8 cellular contexts compared by ENCODE assay signal in genomic region chr19:2270572-2271515, GRCh38. TPM values are rescaled to one million over a fixed set of nuclear protein-coding genes. Genes with fewer than 3 reads are reported as not detected.
DNase-seq lines count a peak whose midpoint lies in the region; ATAC-seq, FAIRE-seq and TF ChIP-seq lines count a peak whose summit lies in the region.

No MANE protein-coding gene starts in this region.

- peak; percentile 98 for DNase-seq in NOMO-1 treated with DMSO at 0.1 percent for 48 hours (lab: John Stamatoyannopoulos, UW; ENCODE audit: unreplicated experiment)
- DNase-seq in activated CD8-positive, alpha-beta memory T cell treated with anti-CD3 and anti-CD28 coated beads, Interleukin-2, amount 50 U/mL, for 24 hours (ENCODE audit: extremely low read depth) = peak; percentile 43
- DNase-seq in H1 (ENCODE audit: low read depth in 1 of 2, low spot score in 2 of 2) = no peak
- peak; percentile 75 to 80 for DNase-seq in memory B cell (ENCODE audit: low spot score in 2 of 2)
- DNase-seq in stimulated activated CD4-positive, alpha-beta T cell treated with anti-CD3 and anti-CD28 coated beads, TNF-alpha, amount 100 ng/mL, for 24 hours (ENCODE audit: low read depth in 3 of 3) = peak; percentile 53 to 76 (median 61)
- DNase-seq in SHP77 treated with DMSO at 0.1 percent for 48 hours (lab: John Stamatoyannopoulos, UW) = no peak

- peaks cover 39% of the 10 kb centered on the region for H3K4me1 Mint-ChIP-seq in memory B cell

- no peaks in the 10 kb centered on the region for H3K27me3 ChIP-seq in H1 (replicated peaks in 1 of 4; ENCODE audit: control insufficient read depth in 3 of 4, extremely low read depth in 1 of 4, insufficient read depth in 3 of 4, low read length in 3 of 4)

- FAIRE-seq in H1 (lab: Jason Lieb, UNC) = no peak

- peaks cover 20 to 40% of the 10 kb centered on the region in 2 experiments; a peak in 3 of 4 replicates for H3K79me2 ChIP-seq in H1 (ENCODE audit: control insufficient read depth in 1 of 2, insufficient read depth in 2 of 2, low read length in 2 of 2)

- TF ChIP-seq EP300 in H1 (IDR thresholded peaks at IDR 0.05; ENCODE audit: borderline replicate concordance in 1 of 2, low read depth in 2 of 2, low read length in 2 of 2) = no peak

- WGBS in H1 (ENCODE audit: extremely low coverage in 1 of 2, insufficient coverage in 1 of 2, insufficient read length in 1 of 2, insufficient replicate concordance in 2 of 2, low coverage in 1 of 2, low lambda C conversion rate in 2 of 2, missing lambda C conversion rate in 1 of 2), 2 experiments = 7% methylated on average over 24 of the region's 83 CpGs; no CpG with 5 or more reads in 1 of the 2 experiments

- no peak overlapping the region for H2BK12ac ChIP-seq in H1 (ENCODE audit: low read depth, low read length)

- H3K36me3 ChIP-seq in H1 (ENCODE audit: control insufficient read depth in 2 of 4, insufficient read depth in 4 of 4, low read length in 3 of 4) = peaks cover 3 to 23% (median 9%) of the 10 kb centered on the region in 4 experiments; a peak in 5 of 8 replicates

- H2BK20ac ChIP-seq in H1 (ENCODE audit: low read length) = no peak overlapping the region

- CTCF ChIA-PET in H1 (lab: Charles Lee; ENCODE audit: partially characterized antibody) = interaction anchor here (1.1 to 5.3 kb wide), 5 partner anchors 8 to 45 kb away, joined by 3 to 46 read pairs (median 12); no protein-coding TSS in a partner anchor

- TF ChIP-seq RAD21 in H1 (IDR thresholded peaks at IDR 0.05 in 1 of 2, conservative IDR thresholded peaks at IDR 0.05 in 1 of 2; ENCODE audit: low read depth in 2 of 2, low read length in 2 of 2) = no peak

- no peaks in the 10 kb centered on the region for H3K9me3 ChIP-seq in H1 (ENCODE audit: insufficient read depth in 2 of 2, low read depth in 1 of 2, low read length in 1 of 2)

- H2AK5ac ChIP-seq in H1 (ENCODE audit: low read depth, low read length) = no peak overlapping the region

- H3K27me3 Mint-ChIP-seq in memory B cell = no peaks in the 10 kb centered on the region

- H3K4ac ChIP-seq in H1 (replicated peaks; ENCODE audit: insufficient read length, low read depth, low read length) = no peak overlapping the region

- H2BK15ac ChIP-seq in H1 (ENCODE audit: low read length) = no peak overlapping the region

- H3K18ac ChIP-seq in H1 (ENCODE audit: extremely low read depth, low read length) = peak overlapping the region; percentile 48; the same call in 1 of the 2 replicates

- peak overlapping the region; percentile 67 for H4K5ac ChIP-seq in H1 (ENCODE audit: insufficient read length, low read depth, low read length)

- H3K4me3 ChIP-seq in H1 (ENCODE audit: extremely low read depth in 1 of 4, insufficient read depth in 2 of 4, low read depth in 3 of 4, low read length in 4 of 4) = peak overlapping the region; percentile 87 to 100 (median 94)

- H3K27ac Mint-ChIP-seq in memory B cell = peak overlapping the region; percentile 97

- H3K79me1 ChIP-seq in H1 (ENCODE audit: low read depth, low read length) = peaks cover 3% of the 10 kb centered on the region; the same call in 1 of the 2 replicates

- H3K14ac ChIP-seq in H1 (ENCODE audit: insufficient read length) = no peak overlapping the region

- H3K56ac ChIP-seq in H1 (replicated peaks; ENCODE audit: insufficient read length, low read depth, low read length) = peak overlapping the region; percentile 46

- peak overlapping the region; percentile 76 for H3K27ac ChIP-seq in H1 (ENCODE audit: low read depth, low read length)

- no peak overlapping the region for H3K23ac ChIP-seq in H1 (ENCODE audit: insufficient read length)

- H3K23me2 ChIP-seq in H1 (ENCODE audit: low read depth, low read length) = peaks cover 5% of the 10 kb centered on the region; the same call in 1 of the 2 replicates

- H2BK120ac ChIP-seq in H1 (replicated peaks; ENCODE audit: low read depth, low read length) = no peak overlapping the region

- TF ChIP-seq POLR2A in GM15510 (IDR thresholded peaks at IDR 0.05; ENCODE audit: borderline replicate concordance, extremely low read depth, insufficient read length) (peak; percentile 51), H1 (IDR thresholded peaks at IDR 0.05; ENCODE audit: control extremely low read depth in 1 of 2, low read depth in 2 of 2, low read length in 2 of 2) (no peak)

- POLR2A ChIA-PET in H1 (lab: Charles Lee; ENCODE audit: partially characterized antibody) = interaction anchor here (0.6 to 23.4 kb wide), 35 partner anchors 9 to 334 kb away, joined by 3 to 330 read pairs (median 5); partner anchors contain the start of genes AMH, JSRP1, PLEKHJ1 and SF3A2

- peak overlapping the region; percentile 96 for H3K4me3 Mint-ChIP-seq in memory B cell

- H3K36me3 Mint-ChIP-seq in memory B cell = peaks cover 29% of the 10 kb centered on the region

- ATAC-seq in memory B cell (ENCODE audit: low read depth) (peak; percentile 44), GM21786 (IDR thresholded peaks at IDR 0.05; ENCODE audit: unreplicated experiment) (no peak)

- H4K20me1 ChIP-seq in H1 (replicated peaks in 1 of 2; ENCODE audit: control insufficient read depth in 1 of 2, insufficient read depth in 2 of 2, low read length in 2 of 2) = peaks cover 22 to 30% of the 10 kb centered on the region in 2 experiments

- peak overlapping the region; percentile 62 to 95 (median 90) for H3K9ac ChIP-seq in H1 (replicated peaks in 1 of 4; ENCODE audit: extremely low read depth in 1 of 4, low read depth in 3 of 4, low read length in 3 of 4)

- TF ChIP-seq CTCF in H1 (IDR thresholded peaks at IDR 0.05; ENCODE audit: control extremely low read depth in 1 of 3, insufficient read depth in 1 of 3, low read depth in 1 of 3, low read length in 3 of 3) = no peak

- peak overlapping the region; percentile 88 for H4K8ac ChIP-seq in H1 (ENCODE audit: extremely low read depth, insufficient read depth, low read length)

- no peak overlapping the region for H4K91ac ChIP-seq in H1 (replicated peaks; ENCODE audit: insufficient read length, low read length)

- H3K4me2 ChIP-seq in H1 (ENCODE audit: insufficient read depth in 1 of 2, low read depth in 2 of 2, low read length in 2 of 2) = peak overlapping the region; percentile 65 to 73

- H2AFZ ChIP-seq in H1 (ENCODE audit: low read length) = no peak overlapping the region

- H2BK5ac ChIP-seq in H1 (ENCODE audit: low read depth, low read length) = peak overlapping the region; percentile 78

- H3K9me3 Mint-ChIP-seq in memory B cell = no peaks in the 10 kb centered on the region

- peaks cover 0 to 20% (median 7%) of the 10 kb centered on the region in 4 experiments; a peak in 5 of 7 replicates for H3K4me1 ChIP-seq in H1 (replicated peaks in 1 of 4; ENCODE audit: control insufficient read depth in 3 of 4, insufficient read depth in 4 of 4, low read length in 3 of 4)

RNA-seq across cellular contexts. Expression of gene PEAK3, which starts 11.1 kb away (rescaled TPM):
- not detected in 2 replicates for total RNA-seq in H1 (2021; fragmentation: NEBNext Ultra II Directional; extraction: Animal tissue kit (Norgen Biotek cat#: 25700))
- not detected in 2 replicates for polyA plus RNA-seq in H1 (2011; rRNA removed)
- polyA plus RNA-seq in H1 (2011; cell fraction: cytosol; rRNA removed) = not detected
- polyA plus RNA-seq in H1 (2011; cell fraction: nucleus; rRNA removed) = not detected
- polyA plus RNA-seq in H1 (2012, experiment 1 of 2) = 0.06 to 0.11 TPM in 2 of 4 replicates, not detected in the others
- polyA plus RNA-seq in H1 (2012, experiment 2 of 2) = not detected
- polyA plus RNA-seq in H1 (2013, experiment 1 of 2) = not detected
- not detected for polyA plus RNA-seq in H1 (2013, experiment 2 of 2)
- polyA minus RNA-seq in H1 (2011; rRNA and poly(A)+ RNA removed) = not detected in 2 replicates
- polyA minus RNA-seq in H1 (2011; cell fraction: cytosol; rRNA and poly(A)+ RNA removed) = not detected
- polyA minus RNA-seq in H1 (2011; cell fraction: nucleus; rRNA and poly(A)+ RNA removed) = not detected

RNA-seq across cellular contexts. Expression of gene JSRP1, which starts 14.6 kb away (rescaled TPM):
- 0.56 and 1.7 TPM in 2 replicates for total RNA-seq in H1 (2021; fragmentation: NEBNext Ultra II Directional; extraction: Animal tissue kit (Norgen Biotek cat#: 25700))
- 0.24 and 0.53 TPM in 2 replicates for polyA plus RNA-seq in H1 (2011; rRNA removed)
- polyA plus RNA-seq in H1 (2011; cell fraction: cytosol; rRNA removed) = 0.41 TPM
- polyA plus RNA-seq in H1 (2011; cell fraction: nucleus; rRNA removed) = 0.10 TPM
- polyA plus RNA-seq in H1 (2012, experiment 1 of 2) = 0.40 to 2.0 TPM (median 1.1 TPM) in 3 of 4 replicates, not detected in the other
- not detected for polyA plus RNA-seq in H1 (2012, experiment 2 of 2)
- 0.83 TPM for polyA plus RNA-seq in H1 (2013, experiment 1 of 2)
- polyA plus RNA-seq in H1 (2013, experiment 2 of 2) = 0.96 TPM
- polyA minus RNA-seq in H1 (2011; rRNA and poly(A)+ RNA removed) = not detected in 2 replicates
- not detected for polyA minus RNA-seq in H1 (2011; cell fraction: cytosol; rRNA and poly(A)+ RNA removed)
- not detected for polyA minus RNA-seq in H1 (2011; cell fraction: nucleus; rRNA and poly(A)+ RNA removed)

RNA-seq across cellular contexts. Expression of gene AMH, which starts 21.7 kb away (rescaled TPM):
- 13.0 and 15.4 TPM in 2 replicates for total RNA-seq in H1 (2021; fragmentation: NEBNext Ultra II Directional; extraction: Animal tissue kit (Norgen Biotek cat#: 25700))
- 10.5 and 19.3 TPM in 2 replicates for polyA plus RNA-seq in H1 (2011; rRNA removed)
- 10.1 TPM for polyA plus RNA-seq in H1 (2011; cell fraction: cytosol; rRNA removed)
- 104 TPM for polyA plus RNA-seq in H1 (2011; cell fraction: nucleus; rRNA removed)
- 12.7 to 23.7 TPM (median 18.4 TPM) in 4 replicates for polyA plus RNA-seq in H1 (2012, experiment 1 of 2)
- 9.0 TPM for polyA plus RNA-seq in H1 (2012, experiment 2 of 2)
- polyA plus RNA-seq in H1 (2013, experiment 1 of 2) = 6.7 TPM
- 5.6 TPM for polyA plus RNA-seq in H1 (2013, experiment 2 of 2)
- 0.46 and 0.63 TPM in 2 replicates for polyA minus RNA-seq in H1 (2011; rRNA and poly(A)+ RNA removed)
- polyA minus RNA-seq in H1 (2011; cell fraction: cytosol; rRNA and poly(A)+ RNA removed) = 3.1 TPM
- 13.1 TPM for polyA minus RNA-seq in H1 (2011; cell fraction: nucleus; rRNA and poly(A)+ RNA removed)

RNA-seq across cellular contexts. Expression of gene SF3A2, which starts 34.2 kb away (rescaled TPM):
- 142 and 146 TPM in 2 replicates for total RNA-seq in H1 (2021; fragmentation: NEBNext Ultra II Directional; extraction: Animal tissue kit (Norgen Biotek cat#: 25700))
- polyA plus RNA-seq in H1 (2011; rRNA removed) = 15.3 and 31.2 TPM in 2 replicates
- 22.1 TPM for polyA plus RNA-seq in H1 (2011; cell fraction: cytosol; rRNA removed)
- polyA plus RNA-seq in H1 (2011; cell fraction: nucleus; rRNA removed) = 171 TPM
- 97.0 to 157 TPM (median 147 TPM) in 4 replicates for polyA plus RNA-seq in H1 (2012, experiment 1 of 2)
- polyA plus RNA-seq in H1 (2012, experiment 2 of 2) = 117 TPM
- polyA plus RNA-seq in H1 (2013, experiment 1 of 2) = 109 TPM
- polyA plus RNA-seq in H1 (2013, experiment 2 of 2) = 101 TPM
- polyA minus RNA-seq in H1 (2011; rRNA and poly(A)+ RNA removed) = 18.4 and 22.8 TPM in 2 replicates
- 64.4 TPM for polyA minus RNA-seq in H1 (2011; cell fraction: cytosol; rRNA and poly(A)+ RNA removed)
- 112 TPM for polyA minus RNA-seq in H1 (2011; cell fraction: nucleus; rRNA and poly(A)+ RNA removed)

RNA-seq across cellular contexts. Expression of gene PLEKHJ1, which starts 34.7 kb away (rescaled TPM):
- total RNA-seq in H1 (2021; fragmentation: NEBNext Ultra II Directional; extraction: Animal tissue kit (Norgen Biotek cat#: 25700)) = 135 TPM in 2 replicates
- 187 and 235 TPM in 2 replicates for polyA plus RNA-seq in H1 (2011; rRNA removed)
- polyA plus RNA-seq in H1 (2011; cell fraction: cytosol; rRNA removed) = 217 TPM
- polyA plus RNA-seq in H1 (2011; cell fraction: nucleus; rRNA removed) = 175 TPM
- polyA plus RNA-seq in H1 (2012, experiment 1 of 2) = 118 to 165 TPM (median 146 TPM) in 4 replicates
- polyA plus RNA-seq in H1 (2012, experiment 2 of 2) = 185 TPM
- 108 TPM for polyA plus RNA-seq in H1 (2013, experiment 1 of 2)
- 117 TPM for polyA plus RNA-seq in H1 (2013, experiment 2 of 2)
- 29.0 and 35.2 TPM in 2 replicates for polyA minus RNA-seq in H1 (2011; rRNA and poly(A)+ RNA removed)
- polyA minus RNA-seq in H1 (2011; cell fraction: cytosol; rRNA and poly(A)+ RNA removed) = 43.3 TPM
- 40.6 TPM for polyA minus RNA-seq in H1 (2011; cell fraction: nucleus; rRNA and poly(A)+ RNA removed)

Comparison
In these comparisons a context has a peak if more than half of its experiments do, and no peak if none do; other contexts are left out.
1. DNase-seq: peak in NOMO-1 treated with DMSO at 0.1 percent for 48 hours (single experiment), activated CD8-positive, alpha-beta memory T cell treated with anti-CD3 and anti-CD28 coated beads, Interleukin-2, amount 50 U/mL, for 24 hours (single experiment), memory B cell (2 of 2) and stimulated activated CD4-positive, alpha-beta T cell treated with anti-CD3 and anti-CD28 coated beads, TNF-alpha, amount 100 ng/mL, for 24 hours (3 of 3); none in H1 (0 of 2) and SHP77 treated with DMSO at 0.1 percent for 48 hours (single experiment).